ENCODE assay signal across 8 cellular contexts in the genomic region with DNA sequence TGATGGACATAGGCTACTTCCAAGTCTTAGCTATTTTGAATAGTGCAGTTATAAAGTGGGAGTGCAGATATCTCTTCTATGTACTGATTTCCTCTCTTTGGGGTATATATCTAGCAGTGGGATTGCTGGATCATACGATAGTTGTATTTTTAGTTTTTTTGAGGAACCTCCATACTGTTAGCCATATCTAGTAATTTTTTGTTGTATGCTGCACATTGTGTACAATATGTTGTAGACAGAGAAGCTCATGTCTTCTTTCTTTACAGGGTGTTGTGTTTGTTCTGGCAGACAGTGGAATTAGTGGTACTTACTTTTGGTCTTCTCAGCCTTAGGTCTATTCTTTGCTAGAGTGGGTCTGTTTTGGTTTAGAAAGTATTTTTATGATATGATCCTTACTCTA.
"Had no signal": no experiment of that assay in that cellular context is flagged by ENCODE, and none has a peak within 500 bp of the region (broad histone marks: within the 10 kb centered on the region; RNA-seq: fewer than 3 reads in every experiment).

No MANE protein-coding gene starts in this region.

- H3K9me3 ChIP-seq: HAP-1 had no signal

- H3K36me3 ChIP-seq: HAP-1 had no signal

- H3K4me3 ChIP-seq: GM23248, GM23338, HAP-1 had no signal

- DNase-seq: GM23248, GOT3, H7, H9, HCEC 1CT, HFFc6 had no signal

- H3K27ac ChIP-seq: GM23248 had no signal
